In genomic region chr21:42521805-42522204, GRCh38 we compare ENCODE assay signal across 36 cellular contexts. TPM values are rescaled to one million over a fixed set of nuclear protein-coding genes. Genes with fewer than 3 reads are reported as not detected.
"Had no signal": no experiment of that assay in that cellular context is flagged by ENCODE, and none has a peak within 500 bp of the region (broad histone marks: within the 10 kb centered on the region; RNA-seq: fewer than 3 reads in every experiment).

No MANE protein-coding gene starts in this region.

- H3K27me3 ChIP-seq: adrenal gland, body of pancreas, dorsolateral prefrontal cortex, gastrocnemius medialis, upper lobe of left lung, vagina had no signal

- H3K4me3 ChIP-seq: adrenal gland, body of pancreas, dorsolateral prefrontal cortex, gastrocnemius medialis, upper lobe of left lung, vagina had no signal

- H3K27ac ChIP-seq: adrenal gland, body of pancreas, dorsolateral prefrontal cortex, upper lobe of left lung, vagina had no signal

- FAIRE-seq: colon, keratinocyte, TTC549 had no signal

- DNase-seq: activated CD4-positive, alpha-beta T cell treated with anti-CD3 and anti-CD28 coated beads, Interleukin-2, amount 50 U/mL, for 1 hour; activated CD8-positive, alpha-beta T cell treated with anti-CD3 and anti-CD28 coated beads for 36 hours; activated naive CD4-positive, alpha-beta T cell; activated T-cell treated with anti-CD3 and anti-CD28 coated beads, Interleukin-2, amount 50 U/mL, for 4 hours; aorta; body of pancreas; effector memory CD4-positive, alpha-beta T cell; erythroblast; gastrocnemius medialis; head of caudate nucleus; hippocampal formation; left cardiac atrium; left ventricle myocardium superior; midbrain; naive thymus-derived CD4-positive, alpha-beta T cell; occipital lobe; right cardiac atrium; stimulated activated CD4-positive, alpha-beta T cell treated with anti-CD3 and anti-CD28 coated beads, Interleukin-12 subunit alpha, Interleukin-12 subunit beta, amount 100 ng/mL, for 4 hours; stimulated activated CD4-positive, alpha-beta T cell treated with anti-CD3 and anti-CD28 coated beads, Interleukin-4, amount 100 ng/mL, for 1 hour; stimulated activated naive CD8-positive, alpha-beta T cell treated with anti-CD3 and anti-CD28 coated beads, Interleukin-15, amount 100 ng/mL, for 72 hours; substantia nigra; T-helper 9 cell; upper lobe of left lung had no signal

- ATAC-seq: activated CD8-positive, alpha-beta T cell treated with anti-CD3 and anti-CD28 coated beads for 36 hours; activated naive CD4-positive, alpha-beta T cell treated with anti-CD3 and anti-CD28 coated beads, Interleukin-2, amount 50 U/mL, for 72 hours; activated T-cell treated with anti-CD3 and anti-CD28 coated beads, Interleukin-2, amount 50 U/mL, for 4 hours; activated T-helper 17 cell treated with anti-CD3 and anti-CD28 coated beads, Interleukin-2, amount 50 U/mL, for 72 hours; body of pancreas; gastrocnemius medialis; left cardiac atrium; left ventricle myocardium superior; naive thymus-derived CD4-positive, alpha-beta T cell; right cardiac atrium; stimulated activated effector memory CD8-positive, alpha-beta T cell treated with anti-CD3 and anti-CD28 coated beads, Interleukin-12 subunit alpha, Interleukin-12 subunit beta, amount 100 ng/mL, for 72 hours; stimulated activated naive CD8-positive, alpha-beta T cell treated with anti-CD3 and anti-CD28 coated beads, Interleukin-15, amount 100 ng/mL, for 72 hours; WTC11 had no signal

- H3K9me3 ChIP-seq: adrenal gland, body of pancreas, gastrocnemius medialis, upper lobe of left lung, vagina had no signal

RNA-seq across cellular contexts. Expression of gene RSPH1, which starts 25.8 kb away (rescaled TPM):
- total RNA-seq: activated CD8-positive, alpha-beta T cell treated with anti-CD3 and anti-CD28 coated beads for 36 hours; activated T-cell treated with anti-CD3 and anti-CD28 coated beads, Interleukin-2, amount 50 U/mL, for 4 hours; left cardiac atrium; left ventricle myocardium superior; lung microvascular endothelial cell; right cardiac atrium; skeletal muscle tissue; T-helper 1 cell treated with Interleukin-12 subunit alpha and Interleukin-12 subunit beta and Interleukin-4 antibody, amounts not matched to agents 30 ng/mL and 1 ng/mL, for 36 hours; vagina had no signal
- polyA plus RNA-seq: naive thymus-derived CD4-positive, alpha-beta T cell; right cardiac atrium had no signal
